In the genomic region with DNA sequence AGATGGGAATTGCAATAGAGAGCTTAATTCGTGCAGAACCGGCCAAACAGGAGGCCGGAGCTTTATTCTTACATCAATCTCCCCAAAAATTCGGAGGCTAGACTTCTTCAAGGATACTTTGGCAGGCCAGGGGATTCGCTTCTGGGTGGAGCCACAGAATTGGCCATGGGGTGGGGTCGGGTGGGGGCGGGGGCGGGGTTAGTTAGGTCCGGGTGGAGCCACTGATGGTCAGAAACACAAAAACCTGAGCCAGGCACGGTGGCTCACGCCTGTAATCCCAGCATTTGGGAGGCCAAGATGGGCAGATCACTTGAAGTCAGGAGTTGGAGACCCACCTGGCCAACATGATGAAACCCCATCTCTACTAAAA, we compare ENCODE assay signal across 1 cellular context.
TF ChIP-seq lines count a peak whose summit lies in the region.

No MANE protein-coding gene starts in this region.

TF ChIP-seq in HepG2, 621 proteins besides CTCF, POLR2A, EP300 and RAD21:
- TF ChIP-seq ZNF567 (CRISPR knock-in tag; IDR thresholded peaks at IDR 0.05; ENCODE audit: borderline replicate concordance): no peak
- TF ChIP-seq SIX1 (CRISPR knock-in tag; IDR thresholded peaks at IDR 0.05; ENCODE audit: borderline replicate concordance): no peak
- TF ChIP-seq, protein P1, sequence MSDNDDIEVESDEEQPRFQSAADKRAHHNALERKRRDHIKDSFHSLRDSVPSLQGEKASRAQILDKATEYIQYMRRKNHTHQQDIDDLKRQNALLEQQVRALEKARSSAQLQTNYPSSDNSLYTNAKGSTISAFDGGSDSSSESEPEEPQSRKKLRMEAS (IDR thresholded peaks at IDR 0.05): no peak
- no peak for TF ChIP-seq KAT8 (CRISPR knock-in tag; IDR thresholded peaks at IDR 0.05)
- no peak for TF ChIP-seq REXO4 (CRISPR knock-in tag; IDR thresholded peaks at IDR 0.05; ENCODE audit: borderline replicate concordance)
- no peak for TF ChIP-seq SMAD3 (CRISPR knock-in tag; IDR thresholded peaks at IDR 0.05)
- no peak for TF ChIP-seq DZIP1 (CRISPR knock-in tag; IDR thresholded peaks at IDR 0.05)
- TF ChIP-seq, protein P2, sequence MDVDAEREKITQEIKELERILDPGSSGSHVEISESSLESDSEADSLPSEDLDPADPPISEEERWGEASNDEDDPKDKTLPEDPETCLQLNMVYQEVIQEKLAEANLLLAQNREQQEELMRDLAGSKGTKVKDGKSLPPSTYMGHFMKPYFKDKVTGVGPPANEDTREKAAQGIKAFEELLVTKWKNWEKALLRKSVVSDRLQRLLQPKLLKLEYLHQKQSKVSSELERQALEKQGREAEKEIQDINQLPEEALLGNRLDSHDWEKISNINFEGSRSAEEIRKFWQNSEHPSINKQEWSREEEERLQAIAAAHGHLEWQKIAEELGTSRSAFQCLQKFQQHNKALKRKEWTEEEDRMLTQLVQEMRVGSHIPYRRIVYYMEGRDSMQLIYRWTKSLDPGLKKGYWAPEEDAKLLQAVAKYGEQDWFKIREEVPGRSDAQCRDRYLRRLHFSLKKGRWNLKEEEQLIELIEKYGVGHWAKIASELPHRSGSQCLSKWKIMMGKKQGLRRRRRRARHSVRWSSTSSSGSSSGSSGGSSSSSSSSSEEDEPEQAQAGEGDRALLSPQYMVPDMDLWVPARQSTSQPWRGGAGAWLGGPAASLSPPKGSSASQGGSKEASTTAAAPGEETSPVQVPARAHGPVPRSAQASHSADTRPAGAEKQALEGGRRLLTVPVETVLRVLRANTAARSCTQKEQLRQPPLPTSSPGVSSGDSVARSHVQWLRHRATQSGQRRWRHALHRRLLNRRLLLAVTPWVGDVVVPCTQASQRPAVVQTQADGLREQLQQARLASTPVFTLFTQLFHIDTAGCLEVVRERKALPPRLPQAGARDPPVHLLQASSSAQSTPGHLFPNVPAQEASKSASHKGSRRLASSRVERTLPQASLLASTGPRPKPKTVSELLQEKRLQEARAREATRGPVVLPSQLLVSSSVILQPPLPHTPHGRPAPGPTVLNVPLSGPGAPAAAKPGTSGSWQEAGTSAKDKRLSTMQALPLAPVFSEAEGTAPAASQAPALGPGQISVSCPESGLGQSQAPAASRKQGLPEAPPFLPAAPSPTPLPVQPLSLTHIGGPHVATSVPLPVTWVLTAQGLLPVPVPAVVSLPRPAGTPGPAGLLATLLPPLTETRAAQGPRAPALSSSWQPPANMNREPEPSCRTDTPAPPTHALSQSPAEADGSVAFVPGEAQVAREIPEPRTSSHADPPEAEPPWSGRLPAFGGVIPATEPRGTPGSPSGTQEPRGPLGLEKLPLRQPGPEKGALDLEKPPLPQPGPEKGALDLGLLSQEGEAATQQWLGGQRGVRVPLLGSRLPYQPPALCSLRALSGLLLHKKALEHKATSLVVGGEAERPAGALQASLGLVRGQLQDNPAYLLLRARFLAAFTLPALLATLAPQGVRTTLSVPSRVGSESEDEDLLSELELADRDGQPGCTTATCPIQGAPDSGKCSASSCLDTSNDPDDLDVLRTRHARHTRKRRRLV (CRISPR knock-in tag; IDR thresholded peaks at IDR 0.05): no peak
- TF ChIP-seq TAF1 (CRISPR knock-in tag; IDR thresholded peaks at IDR 0.05): no peak
- TF ChIP-seq TRIM24 (CRISPR knock-in tag; IDR thresholded peaks at IDR 0.05): no peak
- no peak for TF ChIP-seq ZNF740 (CRISPR knock-in tag; IDR thresholded peaks at IDR 0.05)
- TF ChIP-seq TOPORS (CRISPR knock-in tag; IDR thresholded peaks at IDR 0.05): no peak
